Comparison of ENCODE assay signal across 27 cellular contexts in the genomic region with DNA sequence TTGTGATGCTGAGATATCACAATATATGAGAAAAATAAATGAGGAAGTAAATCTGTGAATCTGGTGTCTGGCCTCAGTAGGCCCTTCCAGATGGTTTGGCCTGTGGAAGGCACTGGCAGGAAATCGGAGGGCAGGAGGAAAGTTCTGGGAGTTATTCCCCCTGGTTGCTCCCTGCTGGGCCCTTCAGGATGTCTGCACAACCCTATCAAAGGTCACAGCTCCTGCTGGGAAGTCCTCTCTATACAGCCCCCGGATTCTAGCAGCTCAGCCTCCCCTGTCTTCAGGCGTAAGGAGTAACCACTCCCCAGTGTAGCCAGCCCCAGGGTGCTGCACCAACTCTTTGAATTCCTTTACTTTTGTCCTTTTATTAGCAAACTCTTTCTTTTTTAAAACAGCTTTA. TPM values are rescaled to one million over a fixed set of nuclear protein-coding genes. Genes with fewer than 3 reads are reported as not detected.
"Had no signal": no experiment of that assay in that cellular context is flagged by ENCODE, and none has a peak within 500 bp of the region (broad histone marks: within the 10 kb centered on the region; RNA-seq: fewer than 3 reads in every experiment).

No MANE protein-coding gene starts in this region.

- H3K27ac ChIP-seq: esophagus muscularis mucosa, foreskin keratinocyte, gastroesophageal sphincter, heart right ventricle, psoas muscle, sigmoid colon, suprapubic skin, transverse colon had no signal

- ATAC-seq: foreskin keratinocyte; gastroesophageal sphincter; heart right ventricle; natural killer cell; psoas muscle; right cardiac atrium; stimulated activated naive CD8-positive, alpha-beta T cell treated with anti-CD3 and anti-CD28 coated beads, Interleukin-15, amount 100 ng/mL, for 72 hours had no signal

- H3K27me3 Mint-ChIP-seq: stimulated activated naive CD8-positive, alpha-beta T cell treated with anti-CD3 and anti-CD28 coated beads, Interleukin-15, amount 100 ng/mL, for 72 hours had no signal

- H3K4me3 Mint-ChIP-seq: memory B cell; natural killer cell; stimulated activated naive CD8-positive, alpha-beta T cell treated with anti-CD3 and anti-CD28 coated beads, Interleukin-15, amount 100 ng/mL, for 72 hours had no signal

- H3K9me3 ChIP-seq: heart right ventricle, psoas muscle, suprapubic skin, transverse colon had no signal

- H3K4me3 ChIP-seq: dorsolateral prefrontal cortex, esophagus muscularis mucosa, gastroesophageal sphincter, heart right ventricle, lung, psoas muscle, sigmoid colon, suprapubic skin, transverse colon had no signal

- H3K27ac Mint-ChIP-seq: memory B cell; natural killer cell; stimulated activated naive CD8-positive, alpha-beta T cell treated with anti-CD3 and anti-CD28 coated beads, Interleukin-15, amount 100 ng/mL, for 72 hours had no signal

- H3K4me1 ChIP-seq: esophagus muscularis mucosa, gastroesophageal sphincter, heart right ventricle, psoas muscle, sigmoid colon, suprapubic skin, transverse colon had no signal

- H3K36me3 ChIP-seq: esophagus muscularis mucosa, gastroesophageal sphincter, heart right ventricle, sigmoid colon, suprapubic skin, transverse colon had no signal

- H3K27me3 ChIP-seq: dorsolateral prefrontal cortex, foreskin keratinocyte, sigmoid colon, transverse colon had no signal

- DNase-seq: central memory CD4-positive, alpha-beta T cell; effector CD4-positive, alpha-beta T cell; foreskin keratinocyte; glutamatergic neuron; heart right ventricle; hippocampal formation; kidney glomerular epithelial cell; natural killer cell; right cardiac atrium; stimulated activated CD4-positive, alpha-beta T cell treated with anti-CD3 and anti-CD28 coated beads, Interleukin-2, amount 100 ng/mL, for 48 hours; stimulated activated naive CD4-positive, alpha-beta T cell; stimulated activated naive CD8-positive, alpha-beta T cell treated with anti-CD3 and anti-CD28 coated beads, Interleukin-15, amount 100 ng/mL, for 72 hours; transverse colon had no signal

- H3K4me1 Mint-ChIP-seq: memory B cell; natural killer cell; stimulated activated naive CD8-positive, alpha-beta T cell treated with anti-CD3 and anti-CD28 coated beads, Interleukin-15, amount 100 ng/mL, for 72 hours had no signal

- H3K36me3 Mint-ChIP-seq: memory B cell, natural killer cell had no signal

- H3K9me3 Mint-ChIP-seq: memory B cell; natural killer cell; stimulated activated naive CD8-positive, alpha-beta T cell treated with anti-CD3 and anti-CD28 coated beads, Interleukin-15, amount 100 ng/mL, for 72 hours had no signal

RNA-seq across cellular contexts. Expression of a gene that starts 56.2 kb away (rescaled TPM):
- total RNA-seq: endothelial cell of umbilical vein, esophagus muscularis mucosa, fibroblast of lung, heart right ventricle, liver, osteocyte, psoas muscle, right cardiac atrium, sigmoid colon, skeletal muscle tissue, transverse colon, urinary bladder had no signal
- polyA plus RNA-seq: endothelial cell of umbilical vein, fibroblast of lung, heart right ventricle, liver, right cardiac atrium had no signal
